In genomic region chr2:173058097-173058496, GRCh38 we compare ENCODE assay signal across 28 cellular contexts. TPM values are rescaled to one million over a fixed set of nuclear protein-coding genes. Genes with fewer than 3 reads are reported as not detected.
DNase-seq lines count a peak whose midpoint lies in the region; ATAC-seq and TF ChIP-seq lines count a peak whose summit lies in the region.
"Had no signal": no experiment of that assay in that cellular context is flagged by ENCODE, and none has a peak within 500 bp of the region (broad histone marks: within the 10 kb centered on the region; RNA-seq: fewer than 3 reads in every experiment).

No MANE protein-coding gene starts in this region.

- H3K27me3 Mint-ChIP-seq in activated CD8-positive, alpha-beta T cell treated with anti-CD3 and anti-CD28 coated beads for 36 hours = peaks cover 14% of the 10 kb centered on the region
- H3K27me3 Mint-ChIP-seq in osteocyte (ENCODE audit: unreplicated experiment) (no peaks in the 10 kb centered on the region), H9 (ENCODE audit: low read depth) (peaks cover 9% of the 10 kb centered on the region; the same call in 1 of the 2 replicates)

- H3K4me1 ChIP-seq in body of pancreas = no peaks in the 10 kb centered on the region
- H3K4me1 ChIP-seq in H9 (ENCODE audit: insufficient read depth, low read length) = no peaks in the 10 kb centered on the region
- H3K4me1 ChIP-seq: transverse colon had no signal

- CTCF ChIA-PET in activated CD8-positive, alpha-beta T cell treated with anti-CD3 and anti-CD28 coated beads for 36 hours (lab: Charles Lee) = interaction anchor here (1.1 to 1.3 kb wide), 2 partner anchors 152 to 223 kb away, joined by 3 to 7 read pairs; no protein-coding TSS in a partner anchor

- ATAC-seq in body of pancreas (peak; percentile 22), left lobe of liver (peak; percentile 71), HG03159 (IDR thresholded peaks at IDR 0.05; ENCODE audit: unreplicated experiment) (no peak)
- no peak for ATAC-seq in activated CD8-positive, alpha-beta T cell treated with anti-CD3 and anti-CD28 coated beads for 36 hours
- ATAC-seq: WTC11 had no signal

- H3K79me1 ChIP-seq in H9 (ENCODE audit: insufficient read depth, low read depth, low read length, poor library complexity, severe bottlenecking) = no peaks in the 10 kb centered on the region

- H3K9me3 Mint-ChIP-seq in activated CD8-positive, alpha-beta T cell treated with anti-CD3 and anti-CD28 coated beads for 36 hours = no peaks in the 10 kb centered on the region
- H3K9me3 Mint-ChIP-seq in osteocyte (ENCODE audit: unreplicated experiment) (peaks cover 4% of the 10 kb centered on the region), H9 (peaks cover 4 to 6% of the 10 kb centered on the region in 2 experiments)
- H3K9me3 Mint-ChIP-seq: activated CD4-positive, alpha-beta T cell treated with anti-CD3 and anti-CD28 coated beads, Interleukin-2, amount 10 ng/mL, durations not matched to agents 7 days and 5 days; activated naive CD8-positive, alpha-beta T cell treated with anti-CD3 and anti-CD28 coated beads, Interleukin-2, amount 10 ng/mL, durations not matched to agents 7 days and 5 days; CD8-positive, alpha-beta memory T cell had no signal

- H2BK5ac ChIP-seq in H9 (ENCODE audit: insufficient read length, low read length) = no peak overlapping the region

- H3K27ac ChIP-seq in body of pancreas (no peak overlapping the region), H9 (ENCODE audit: insufficient read length, low read depth, low read length) (no peak overlapping the region)
- H3K27ac ChIP-seq: esophagus squamous epithelium, SJSA1, transverse colon had no signal

- H2AFZ ChIP-seq in H9 (ENCODE audit: low read length) = no peak overlapping the region

- H3K79me2 ChIP-seq in H9 (ENCODE audit: insufficient read depth, low read length) = no peaks in the 10 kb centered on the region

- H3K4ac ChIP-seq in H9 (ENCODE audit: low read depth, low read length) = no peak overlapping the region

- H3K4me3 ChIP-seq in body of pancreas = no peak overlapping the region
- H3K4me3 ChIP-seq: esophagus squamous epithelium, K562, SJSA1, transverse colon had no signal

- H4K20me1 ChIP-seq in H9 (ENCODE audit: control insufficient read depth, insufficient read depth, insufficient read length) = no peaks in the 10 kb centered on the region

- H3K18ac ChIP-seq in H9 (ENCODE audit: insufficient read length, low read depth, low read length) = no peak overlapping the region

- no peaks in the 10 kb centered on the region for H3K23me2 ChIP-seq in H9 (ENCODE audit: insufficient read length, low read depth, low read length, poor library complexity, severe bottlenecking)

- TF ChIP-seq CTCF in body of pancreas (IDR thresholded peaks at IDR 0.05) (no peak), osteocyte (IDR thresholded peaks at IDR 0.05) (no peak), H9 (conservative IDR thresholded peaks at IDR 0.05) (no peak)
- TF ChIP-seq CTCF in activated CD8-positive, alpha-beta T cell treated with anti-CD3 and anti-CD28 coated beads for 36 hours (IDR thresholded peaks at IDR 0.05) = no peak

- DNase-seq in AG08395 (ENCODE audit: low spot score) = peak; percentile 57
- peak; percentile 87 for DNase-seq in GM04503 (ENCODE audit: low read depth)
- DNase-seq in body of pancreas = peak in 1 of 4 donors; percentile 16
- DNase-seq in left lobe of liver (ENCODE audit: low spot score) = peak; percentile 51
- DNase-seq in activated CD8-positive, alpha-beta T cell treated with anti-CD3 and anti-CD28 coated beads for 36 hours = no peak
- no peak for DNase-seq in osteocyte (ENCODE audit: extremely low spot score, unreplicated experiment)
- no peak for DNase-seq in H9
- DNase-seq: activated CD4-positive, alpha-beta T cell treated with anti-CD3 and anti-CD28 coated beads, Interleukin-2, amount 10 ng/mL, durations not matched to agents 7 days and 5 days; activated effector memory CD4-positive, alpha-beta T cell treated with anti-CD3 and anti-CD28 coated beads, Interleukin-2, amount 50 U/mL, for 16 hours; activated naive CD8-positive, alpha-beta T cell treated with anti-CD3 and anti-CD28 coated beads, Interleukin-2, amount 10 ng/mL, durations not matched to agents 7 days and 5 days; activated T-cell treated with anti-CD3 and anti-CD28 coated beads, Interleukin-2, amount 50 U/mL, for 1 hour; CD8-positive, alpha-beta memory T cell; cerebellar nuclear complex; DMS 273 treated with DMSO at 0.1 percent for 48 hours; esophagus squamous epithelium; islet precursor cell; NCI-H1092 treated with DMSO at 0.1 percent for 48 hours; NCI-H1694 treated with DMSO at 0.1 percent for 48 hours; NCI-H446; NCI-H774; posterior cingulate gyrus; stimulated activated CD4-positive, alpha-beta T cell treated with anti-CD3 and anti-CD28 coated beads, Interleukin-15, amount 100 ng/mL, for 24 hours; stimulated activated CD4-positive, alpha-beta T cell treated with anti-CD3 and anti-CD28 coated beads, Interleukin-4, amount 100 ng/mL, for 4 hours; transverse colon had no signal

- H3K9me3 ChIP-seq in body of pancreas (no peaks in the 10 kb centered on the region), H9 (ENCODE audit: control insufficient read depth, low read depth, low read length) (no peaks in the 10 kb centered on the region)
- H3K9me3 ChIP-seq: esophagus squamous epithelium, SJSA1, transverse colon had no signal

- no peak overlapping the region for H4K5ac ChIP-seq in H9 (ENCODE audit: insufficient read length, low read depth, low read length)

- no peak overlapping the region for H2BK15ac ChIP-seq in H9 (ENCODE audit: low read depth, low read length)

- no peaks in the 10 kb centered on the region for H3K36me3 Mint-ChIP-seq in activated CD8-positive, alpha-beta T cell treated with anti-CD3 and anti-CD28 coated beads for 36 hours (ENCODE audit: low read depth)
- H3K36me3 Mint-ChIP-seq in osteocyte (ENCODE audit: unreplicated experiment) = peaks cover 2% of the 10 kb centered on the region
- peaks cover 0 to 4% (median 0%) of the 10 kb centered on the region in 3 experiments; a peak in 1 of 7 replicates for H3K36me3 Mint-ChIP-seq in H9 (ENCODE audit: insufficient read depth in 1 of 3, low read depth in 3 of 3)
- H3K36me3 Mint-ChIP-seq: activated naive CD8-positive, alpha-beta T cell treated with anti-CD3 and anti-CD28 coated beads, Interleukin-2, amount 10 ng/mL, durations not matched to agents 7 days and 5 days; CD8-positive, alpha-beta memory T cell; WTC11 had no signal

- no peak overlapping the region for H3K9ac ChIP-seq in H9 (ENCODE audit: extremely low read depth, insufficient read length, low read length)

- H2BK12ac ChIP-seq in H9 (ENCODE audit: insufficient read length, low read depth, low read length) = no peak overlapping the region

- H3K36me3 ChIP-seq in body of pancreas (replicated peaks in 1 of 2; ENCODE audit: insufficient read depth in 1 of 2, low read depth in 2 of 2) = no peaks in the 10 kb centered on the region
- H3K36me3 ChIP-seq: esophagus squamous epithelium, SJSA1, transverse colon had no signal

- no peak overlapping the region for H4K8ac ChIP-seq in H9 (replicated peaks; ENCODE audit: insufficient read length, low read depth, low read length)

- H2AK5ac ChIP-seq in H9 (ENCODE audit: insufficient read length, low read length) = no peak overlapping the region

- no peak overlapping the region for H3K14ac ChIP-seq in H9 (ENCODE audit: insufficient read depth, low read length)

- H3K23ac ChIP-seq in H9 (ENCODE audit: insufficient read length, low read depth, low read length) = no peak overlapping the region

- no peaks in the 10 kb centered on the region for H3K27me3 ChIP-seq in body of pancreas
- H3K27me3 ChIP-seq in H9 (ENCODE audit: insufficient read depth, low read length) = no peaks in the 10 kb centered on the region
- H3K27me3 ChIP-seq: esophagus squamous epithelium, SJSA1, transverse colon had no signal

- H2BK120ac ChIP-seq in H9 (ENCODE audit: low read depth, low read length, poor library complexity, severe bottlenecking) = no peak overlapping the region

- POLR2A ChIA-PET in activated CD8-positive, alpha-beta T cell treated with anti-CD3 and anti-CD28 coated beads for 36 hours (lab: Charles Lee) = no interaction called here

- no peak overlapping the region for H3T11ph ChIP-seq in H9 (ENCODE audit: low read length)

- no peak overlapping the region for H4K91ac ChIP-seq in H9 (ENCODE audit: insufficient read length, low read depth, low read length)

- no peak overlapping the region for H2BK20ac ChIP-seq in H9 (ENCODE audit: low read depth, low read length, poor library complexity, severe bottlenecking)

- TF ChIP-seq POLR2A in body of pancreas (IDR thresholded peaks at IDR 0.05) = no peak

- no peak overlapping the region for H3K4me3 Mint-ChIP-seq in activated CD8-positive, alpha-beta T cell treated with anti-CD3 and anti-CD28 coated beads for 36 hours
- H3K4me3 Mint-ChIP-seq in osteocyte (ENCODE audit: unreplicated experiment) = no peak overlapping the region
- no peak overlapping the region for H3K4me3 Mint-ChIP-seq in H9
- H3K4me3 Mint-ChIP-seq: activated CD4-positive, alpha-beta T cell treated with anti-CD3 and anti-CD28 coated beads, Interleukin-2, amount 10 ng/mL, durations not matched to agents 7 days and 5 days; activated naive CD8-positive, alpha-beta T cell treated with anti-CD3 and anti-CD28 coated beads, Interleukin-2, amount 10 ng/mL, durations not matched to agents 7 days and 5 days; CD8-positive, alpha-beta memory T cell; WTC11 had no signal

- H3K4me1 Mint-ChIP-seq in activated CD8-positive, alpha-beta T cell treated with anti-CD3 and anti-CD28 coated beads for 36 hours (ENCODE audit: low read depth) = no peaks in the 10 kb centered on the region
- peaks cover 39% of the 10 kb centered on the region for H3K4me1 Mint-ChIP-seq in osteocyte (ENCODE audit: unreplicated experiment)
- peaks cover 7 to 8% of the 10 kb centered on the region in 2 experiments for H3K4me1 Mint-ChIP-seq in H9
- H3K4me1 Mint-ChIP-seq: activated CD4-positive, alpha-beta T cell treated with anti-CD3 and anti-CD28 coated beads, Interleukin-2, amount 10 ng/mL, durations not matched to agents 7 days and 5 days; activated naive CD8-positive, alpha-beta T cell treated with anti-CD3 and anti-CD28 coated beads, Interleukin-2, amount 10 ng/mL, durations not matched to agents 7 days and 5 days; CD8-positive, alpha-beta memory T cell had no signal

- no peak overlapping the region for H3K4me2 ChIP-seq in H9 (ENCODE audit: insufficient read depth, insufficient read length, low read length)

- no peak overlapping the region for H3K27ac Mint-ChIP-seq in activated CD8-positive, alpha-beta T cell treated with anti-CD3 and anti-CD28 coated beads for 36 hours
- H3K27ac Mint-ChIP-seq in osteocyte (ENCODE audit: unreplicated experiment) = no peak overlapping the region
- no peak overlapping the region for H3K27ac Mint-ChIP-seq in H9
- H3K27ac Mint-ChIP-seq: activated CD4-positive, alpha-beta T cell treated with anti-CD3 and anti-CD28 coated beads, Interleukin-2, amount 10 ng/mL, durations not matched to agents 7 days and 5 days; activated naive CD8-positive, alpha-beta T cell treated with anti-CD3 and anti-CD28 coated beads, Interleukin-2, amount 10 ng/mL, durations not matched to agents 7 days and 5 days; CD8-positive, alpha-beta memory T cell; WTC11 had no signal

- no peak overlapping the region for H3K56ac ChIP-seq in H9 (ENCODE audit: insufficient read length, low read depth, low read length)

- intact Hi-C loops in body of pancreas (cut with DNase I) = no loop called here
- intact Hi-C loops in activated CD8-positive, alpha-beta T cell treated with anti-CD3 and anti-CD28 coated beads for 36 hours (cut with micrococcal nuclease) = no loop called here

RNA-seq across cellular contexts. Expression of gene MAP3K20, which starts 17.5 kb away (rescaled TPM):
- total RNA-seq in body of pancreas = 10 to 100 TPM; 11.5 to 18.7 TPM
- 13.7 TPM for total RNA-seq in left lobe of liver
- 10 to 100 TPM in 1 of 2 experiments, 1 to 10 TPM in 1; 8.0 to 10.2 TPM for total RNA-seq in activated CD8-positive, alpha-beta T cell treated with anti-CD3 and anti-CD28 coated beads for 36 hours
- 56.4 and 57.4 TPM in 2 replicates for total RNA-seq in osteocyte
- total RNA-seq in H9 (2021) = 8.7 and 9.2 TPM in 2 replicates

Comparison
In these comparisons a context has a peak if more than half of its experiments do, and no peak if none do; other contexts are left out.
1. DNase-seq: peak in AG08395 (single experiment), GM04503 (single experiment) and left lobe of liver (single experiment); none in activated CD8-positive, alpha-beta T cell treated with anti-CD3 and anti-CD28 coated beads for 36 hours (single experiment), osteocyte (single experiment) and H9 (single experiment).
2. ATAC-seq: peak in body of pancreas (single experiment) and left lobe of liver (single experiment); none in activated CD8-positive, alpha-beta T cell treated with anti-CD3 and anti-CD28 coated beads for 36 hours (single experiment) and HG03159 (single experiment).